Comparison of ENCODE assay signal across 1 cellular context in genomic region chr1:42835422-42835821, GRCh38.
A peak's percentile ranks its signal among the peaks of the same experiment; 100 is the strongest.
TF ChIP-seq lines count a peak whose summit lies in the region.

No MANE protein-coding gene starts in this region.

TF ChIP-seq in HEK293, 187 proteins besides CTCF, POLR2A, EP300 and RAD21 (continued from another document):
- TF ChIP-seq ZNF645 (tag by site-specific recombination; IDR thresholded peaks at IDR 0.05) = no peak
- TF ChIP-seq ZNF335 (tag by site-specific recombination; conservative IDR thresholded peaks at IDR 0.05) = peak; percentile 32; the same call in 1 of the 2 replicates
- no peak for TF ChIP-seq ZNF19 (tag by site-specific recombination; IDR thresholded peaks at IDR 0.05; ENCODE audit: low read depth)
- no peak for TF ChIP-seq ZSCAN16 (tag by site-specific recombination; IDR thresholded peaks at IDR 0.05)
- no peak for TF ChIP-seq RBAK (tag by site-specific recombination; IDR thresholded peaks at IDR 0.05)
- TF ChIP-seq GLIS1 (tag by site-specific recombination; IDR thresholded peaks at IDR 0.05) = peak; percentile 51
- TF ChIP-seq ZNF16 (tag by site-specific recombination; IDR thresholded peaks at IDR 0.05; ENCODE audit: low read depth) = no peak
- TF ChIP-seq ZNF658 (tag by site-specific recombination; IDR thresholded peaks at IDR 0.05) = no peak
- 0 out of 2 replicates have a peak, but pooled peaks have one; percentile 45 for TF ChIP-seq TRIM28 (IDR thresholded peaks at IDR 0.05; ENCODE audit: borderline replicate concordance, low read length)
TF ChIP-seq in HEK293: peak in this region for 7.
